In the genomic region with DNA sequence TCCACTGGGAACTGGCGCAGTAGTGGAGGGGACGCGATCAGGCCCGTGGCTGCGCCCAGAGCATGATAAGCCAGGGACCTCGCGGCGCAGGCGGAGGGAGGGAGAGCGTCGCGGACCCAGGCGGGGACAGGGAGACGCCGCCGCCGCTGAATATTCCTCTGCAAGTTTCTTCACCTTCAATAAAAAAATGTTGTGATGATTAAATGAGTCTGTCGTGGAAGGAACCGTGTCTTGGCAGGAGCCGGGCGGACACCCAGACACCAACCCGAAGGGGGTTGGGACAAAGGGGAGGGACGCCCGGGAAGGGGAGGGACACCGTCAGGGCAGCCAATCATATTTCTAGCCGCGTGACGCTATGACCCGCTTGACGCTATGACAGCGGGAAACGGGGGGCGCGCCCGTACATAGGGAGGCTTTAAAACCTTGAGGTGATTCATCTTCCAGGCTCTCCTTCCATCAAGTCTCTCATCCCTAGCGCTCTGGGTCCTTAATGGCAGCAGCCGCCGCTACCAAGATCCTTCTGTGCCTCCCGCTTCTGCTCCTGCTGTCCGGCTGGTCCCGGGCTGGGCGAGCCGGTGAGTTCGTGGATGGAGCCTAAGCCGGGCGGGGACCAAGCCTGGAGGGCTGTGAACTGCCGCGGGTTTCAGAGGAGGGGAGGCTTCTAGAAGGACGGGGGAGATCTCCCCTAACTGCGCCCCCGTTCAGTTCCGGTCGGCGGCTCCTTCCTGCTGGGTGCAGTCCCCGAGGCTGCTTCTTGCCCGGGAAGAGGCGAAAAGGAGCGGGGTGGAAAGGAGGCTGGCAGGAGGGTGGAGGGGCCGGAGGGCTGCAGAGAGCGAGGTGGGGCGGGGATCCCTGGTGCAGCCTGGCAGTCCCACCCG, we compare ENCODE assay signal across 8 cellular contexts. TPM values are rescaled to one million over a fixed set of nuclear protein-coding genes. Genes with fewer than 3 reads are reported as not detected.
DNase-seq lines count a peak whose midpoint lies in the region; ATAC-seq and TF ChIP-seq lines count a peak whose summit lies in the region.

A gene with protein sequence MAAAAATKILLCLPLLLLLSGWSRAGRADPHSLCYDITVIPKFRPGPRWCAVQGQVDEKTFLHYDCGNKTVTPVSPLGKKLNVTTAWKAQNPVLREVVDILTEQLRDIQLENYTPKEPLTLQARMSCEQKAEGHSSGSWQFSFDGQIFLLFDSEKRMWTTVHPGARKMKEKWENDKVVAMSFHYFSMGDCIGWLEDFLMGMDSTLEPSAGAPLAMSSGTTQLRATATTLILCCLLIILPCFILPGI (plus strand): TSS at position 432 of the 878 bp plus-strand sequence. CDS start 59 bp downstream, at position 491.

- H3K27ac ChIP-seq in HL-60 (replicated peaks): no peak within 1 kb of the TSS

- no peak for ATAC-seq in GM21390 (IDR thresholded peaks at IDR 0.05; ENCODE audit: unreplicated experiment)

- peak; percentile 65 for DNase-seq in CMK (ENCODE audit: low read depth)
- DNase-seq in HL-60 (ENCODE audit: low read depth in 1 of 2, low spot score in 1 of 2): peak; percentile 45 to 66
- DNase-seq in NOMO-1 (lab: John Stamatoyannopoulos, UW; ENCODE audit: unreplicated experiment in 2 of 2): peak; percentile 80 to 86
- peak; percentile 92 for DNase-seq in activated CD8-positive, alpha-beta memory T cell treated with anti-CD3 and anti-CD28 coated beads for 24 hours
- peak; percentile 89 for DNase-seq in effector CD8-positive, alpha-beta T cell (lab: John Stamatoyannopoulos, UW)
- DNase-seq in lung microvascular endothelial cell (ENCODE audit: low read depth in 2 of 2): peak; percentile 89 to 98
- peak; percentile 73 to 77 for DNase-seq in stimulated activated CD4-positive, alpha-beta T cell treated with anti-CD3 and anti-CD28 coated beads, Interleukin-4, amount 100 ng/mL, for 48 hours (ENCODE audit: low read depth in 2 of 2)

- no peak for TF ChIP-seq CTCF in HL-60 (IDR thresholded peaks at IDR 0.05; ENCODE audit: insufficient read depth, low read length)

- H3K4me3 ChIP-seq in HL-60 (replicated peaks; ENCODE audit: insufficient read depth, low read length): peak within 1 kb of the TSS; percentile 46

- peaks cover 49% of the 10 kb centered on the region for H3K27me3 ChIP-seq in HL-60 (ENCODE audit: insufficient read depth, poor library complexity, severe bottlenecking)

RNA-seq across cellular contexts. Expression of the gene that starts here (rescaled TPM):
- 0.79 and 2.4 TPM in 2 replicates for total RNA-seq in lung microvascular endothelial cell
